Comparison of ENCODE assay signal across 2 cellular contexts in genomic region chr5:78317515-78317914, GRCh38.
TF ChIP-seq lines count a peak whose summit lies in the region.

No MANE protein-coding gene starts in this region.

TF ChIP-seq in GM12891, 5 proteins besides CTCF, POLR2A, EP300 and RAD21:
- no peak for TF ChIP-seq SPI1 (IDR thresholded peaks at IDR 0.05; ENCODE audit: low read depth, low read length)
- TF ChIP-seq POLR2AphosphoS5 (IDR thresholded peaks at IDR 0.05; ENCODE audit: low read depth, low read length) = no peak
- TF ChIP-seq TAF1 (IDR thresholded peaks at IDR 0.05; ENCODE audit: low read depth, low read length) = no peak
- no peak for TF ChIP-seq POU2F2 (IDR thresholded peaks at IDR 0.05; ENCODE audit: low read depth, low read length)
- TF ChIP-seq PAX5 (IDR thresholded peaks at IDR 0.05; ENCODE audit: insufficient read depth, low read length, severe bottlenecking) = no peak

TF ChIP-seq in H1, 55 proteins besides CTCF, POLR2A, EP300 and RAD21:
- TF ChIP-seq KDM4A (IDR thresholded peaks at IDR 0.05; ENCODE audit: low read depth, low read length, severe bottlenecking) (no peak), NANOG (IDR thresholded peaks at IDR 0.05; ENCODE audit: insufficient read depth, low read depth, low read length, poor library complexity, severe bottlenecking) (no peak), BRCA1 (IDR thresholded peaks at IDR 0.05; ENCODE audit: low read depth, low read length) (no peak), CBX5 (IDR thresholded peaks at IDR 0.05; ENCODE audit: low read depth, low read length) (no peak), FOSL1 (IDR thresholded peaks at IDR 0.05; ENCODE audit: insufficient read depth, low read depth, low read length) (no peak)
